In the genomic region with DNA sequence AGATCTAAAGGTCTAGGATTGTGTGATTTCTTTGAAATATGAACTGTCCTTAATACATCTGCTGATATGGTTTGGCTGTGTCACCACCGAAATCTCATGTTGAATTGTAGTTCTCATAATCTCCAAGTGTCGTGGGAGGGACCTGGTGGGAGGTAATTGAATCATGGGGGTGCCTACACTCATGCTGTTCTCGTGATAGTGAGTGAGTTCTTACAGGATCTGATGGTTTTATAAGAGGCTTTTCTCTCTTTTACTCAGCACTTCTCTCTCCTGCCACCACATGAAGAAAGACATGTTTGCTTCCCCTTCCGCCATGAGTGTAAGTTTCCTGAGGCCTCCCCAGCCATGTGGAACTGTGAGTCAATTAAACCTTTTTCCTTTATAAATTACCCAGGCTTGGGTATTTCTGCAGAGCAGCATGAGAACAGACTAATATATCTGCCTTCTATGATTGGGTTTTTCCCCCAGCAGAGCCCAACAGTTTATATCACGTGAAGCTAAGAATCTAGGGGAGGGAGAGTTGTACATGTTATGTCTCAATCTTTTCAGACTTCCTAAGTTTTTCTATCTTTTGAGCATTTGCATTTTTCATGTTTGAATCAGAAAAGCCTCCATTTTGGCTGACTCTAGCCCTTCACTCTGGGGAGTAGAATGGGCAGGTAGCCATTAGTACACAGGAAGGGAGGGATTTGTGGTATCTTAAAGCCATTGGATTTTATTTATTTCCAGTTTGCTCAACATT, we compare ENCODE assay signal across 15 cellular contexts. TPM values are rescaled to one million over a fixed set of nuclear protein-coding genes. Genes with fewer than 3 reads are reported as not detected.
DNase-seq lines count a peak whose midpoint lies in the region; ATAC-seq, FAIRE-seq and TF ChIP-seq lines count a peak whose summit lies in the region.
"Had no signal": no experiment of that assay in that cellular context is flagged by ENCODE, and none has a peak within 500 bp of the region (broad histone marks: within the 10 kb centered on the region; RNA-seq: fewer than 3 reads in every experiment).

No MANE protein-coding gene starts in this region.

- H3K27ac Mint-ChIP-seq in astrocyte (ENCODE audit: unreplicated experiment) = no peak overlapping the region
- no peak overlapping the region for H3K27ac Mint-ChIP-seq in neural progenitor cell
- H3K27ac Mint-ChIP-seq: activated naive CD8-positive, alpha-beta T cell treated with anti-CD3 and anti-CD28 coated beads, Interleukin-2, amount 10 ng/mL, durations not matched to agents 7 days and 5 days had no signal

- no peak overlapping the region for H3K9ac ChIP-seq in astrocyte (ENCODE audit: low read length)
- no peak overlapping the region for H3K9ac ChIP-seq in skeletal muscle satellite cell (ENCODE audit: low read depth, low read length)
- no peak overlapping the region for H3K9ac ChIP-seq in neural progenitor cell

- no peak overlapping the region for H2AFZ ChIP-seq in astrocyte (ENCODE audit: low read depth, low read length)
- H2AFZ ChIP-seq in neural progenitor cell (replicated peaks) = no peak overlapping the region

- intact Hi-C loops in mucosa of descending colon (cut with DNase I, micrococcal nuclease) = no loop called here

- no peak for ATAC-seq in mucosa of descending colon
- ATAC-seq in GM18907 (IDR thresholded peaks at IDR 0.05; ENCODE audit: unreplicated experiment) = no peak

- H3K4me1 Mint-ChIP-seq in astrocyte (ENCODE audit: low read depth, unreplicated experiment) = peaks cover 12% of the 10 kb centered on the region
- peaks cover 5% of the 10 kb centered on the region for H3K4me1 Mint-ChIP-seq in neural progenitor cell
- H3K4me1 Mint-ChIP-seq: activated naive CD8-positive, alpha-beta T cell treated with anti-CD3 and anti-CD28 coated beads, Interleukin-2, amount 10 ng/mL, durations not matched to agents 7 days and 5 days; IgD-negative memory B cell had no signal

- H3K9me3 ChIP-seq in astrocyte (ENCODE audit: insufficient read depth, low read depth, low read length) (no peaks in the 10 kb centered on the region), skeletal muscle satellite cell (replicated peaks; ENCODE audit: low read length) (no peaks in the 10 kb centered on the region), neural progenitor cell (ENCODE audit: low read depth) (peaks cover 7% of the 10 kb centered on the region), mucosa of descending colon (no peaks in the 10 kb centered on the region)

- H3K27me3 ChIP-seq in astrocyte (ENCODE audit: insufficient read depth, low read length) (no peaks in the 10 kb centered on the region), skeletal muscle satellite cell (ENCODE audit: control insufficient read depth, insufficient read depth, low read length) (no peaks in the 10 kb centered on the region), neural progenitor cell (no peaks in the 10 kb centered on the region)

- H3K4me1 ChIP-seq in astrocyte (ENCODE audit: insufficient read depth, low read length) (peaks cover 15% of the 10 kb centered on the region), skeletal muscle satellite cell (ENCODE audit: control insufficient read depth, insufficient read depth, low read length) (peaks cover 34% of the 10 kb centered on the region), neural progenitor cell (no peaks in the 10 kb centered on the region), mucosa of descending colon (ENCODE audit: low read depth) (no peaks in the 10 kb centered on the region)

- H3K36me3 Mint-ChIP-seq in astrocyte (ENCODE audit: low read depth, unreplicated experiment) = no peaks in the 10 kb centered on the region
- no peaks in the 10 kb centered on the region for H3K36me3 Mint-ChIP-seq in neural progenitor cell
- H3K36me3 Mint-ChIP-seq: IgD-negative memory B cell had no signal

- TF ChIP-seq CTCF in astrocyte (IDR thresholded peaks at IDR 0.05; ENCODE audit: insufficient read depth, low read depth, low read length) = no peak
- TF ChIP-seq CTCF in neural progenitor cell (IDR thresholded peaks at IDR 0.05) = no peak
- TF ChIP-seq CTCF in mucosa of descending colon (IDR thresholded peaks at IDR 0.05) = no peak

- H3K36me3 ChIP-seq in astrocyte (ENCODE audit: insufficient read depth, low read length) = no peaks in the 10 kb centered on the region
- no peaks in the 10 kb centered on the region for H3K36me3 ChIP-seq in skeletal muscle satellite cell (ENCODE audit: insufficient read depth, low read length)
- no peaks in the 10 kb centered on the region for H3K36me3 ChIP-seq in neural progenitor cell
- no peaks in the 10 kb centered on the region for H3K36me3 ChIP-seq in mucosa of descending colon (ENCODE audit: low read depth)

- no peak overlapping the region for H3K4me3 Mint-ChIP-seq in astrocyte (ENCODE audit: unreplicated experiment)
- no peak overlapping the region for H3K4me3 Mint-ChIP-seq in neural progenitor cell
- H3K4me3 Mint-ChIP-seq: activated naive CD8-positive, alpha-beta T cell treated with anti-CD3 and anti-CD28 coated beads, Interleukin-2, amount 10 ng/mL, durations not matched to agents 7 days and 5 days; IgD-negative memory B cell had no signal

- no peaks in the 10 kb centered on the region for H3F3A ChIP-seq in neural progenitor cell (ENCODE audit: low read depth)

- DNase-seq in CD1c-positive myeloid dendritic cell (ENCODE audit: extremely low spot score) (peak; percentile 72), H4 (ENCODE audit: low spot score) (peak; percentile 34), astrocyte (ENCODE audit: low read depth) (peak; percentile 39), neural progenitor cell (ENCODE audit: low spot score) (no peak), mucosa of descending colon (no peak), NCI-H446 treated with DMSO at 0.1 percent for 48 hours (lab: John Stamatoyannopoulos, UW) (no peak)
- DNase-seq: activated naive CD8-positive, alpha-beta T cell treated with anti-CD3 and anti-CD28 coated beads, Interleukin-2, amount 10 ng/mL, durations not matched to agents 7 days and 5 days; NCI-H510A treated with DMSO at 0.1 percent for 48 hours had no signal

- H3K9me3 Mint-ChIP-seq in astrocyte (ENCODE audit: unreplicated experiment) (peaks cover 1% of the 10 kb centered on the region), neural progenitor cell (peaks cover 9% of the 10 kb centered on the region)
- H3K9me3 Mint-ChIP-seq: IgD-negative memory B cell had no signal

- no peak overlapping the region for H3K4me2 ChIP-seq in astrocyte (ENCODE audit: low read length)
- peak overlapping the region; percentile 9 for H3K4me2 ChIP-seq in skeletal muscle satellite cell (ENCODE audit: low read length)
- no peak overlapping the region for H3K4me2 ChIP-seq in neural progenitor cell

- no peaks in the 10 kb centered on the region for H4K20me1 ChIP-seq in astrocyte (ENCODE audit: insufficient read depth, low read length)
- H4K20me1 ChIP-seq in neural progenitor cell (ENCODE audit: low read depth) = no peaks in the 10 kb centered on the region

- H3K27ac ChIP-seq in astrocyte (ENCODE audit: low read depth, low read length) (no peak overlapping the region), neural progenitor cell (no peak overlapping the region)
- H3K27ac ChIP-seq: epithelial cell of prostate had no signal

- H3K27me3 Mint-ChIP-seq in astrocyte (ENCODE audit: low read depth, unreplicated experiment) = no peaks in the 10 kb centered on the region
- H3K27me3 Mint-ChIP-seq in neural progenitor cell (ENCODE audit: insufficient read depth, low read depth) = peaks cover 4% of the 10 kb centered on the region

- peak; percentile 97 for FAIRE-seq in astrocyte (lab: Jason Lieb, UNC)

- H3K79me2 ChIP-seq in astrocyte (ENCODE audit: insufficient read depth, low read length) (no peaks in the 10 kb centered on the region), neural progenitor cell (ENCODE audit: low read depth) (no peaks in the 10 kb centered on the region)

- no peak overlapping the region for H3K4me3 ChIP-seq in astrocyte (ENCODE audit: insufficient read depth, low read depth, low read length)
- H3K4me3 ChIP-seq in skeletal muscle satellite cell (ENCODE audit: low read length) = no peak overlapping the region
- no peak overlapping the region for H3K4me3 ChIP-seq in neural progenitor cell
- H3K4me3 ChIP-seq in mucosa of descending colon = no peak overlapping the region

RNA-seq across cellular contexts. Expression of a gene that starts 58.9 kb away (rescaled TPM):
- 1.5 and 3.4 TPM in 2 replicates for total RNA-seq in H4 (2014; rRNA removed; shearing (Covaris generic))
- total RNA-seq in astrocyte (0.61 and 0.70 TPM in 2 replicates), neural progenitor cell (ENCODE audit: low replicate concordance) (not detected in 2 replicates), mucosa of descending colon (not detected)
- total RNA-seq in skeletal muscle satellite cell (2012; rRNA removed) = not detected in 2 replicates
- total RNA-seq: activated naive CD8-positive, alpha-beta T cell treated with anti-CD3 and anti-CD28 coated beads, Interleukin-2, amount 10 ng/mL, durations not matched to agents 7 days and 5 days; liver; renal cortical epithelial cell; subcutaneous adipose tissue had no signal

Comparison
In these comparisons a context has a peak if more than half of its experiments do, and no peak if none do; other contexts are left out.
1. DNase-seq: peak in CD1c-positive myeloid dendritic cell (single experiment), H4 (single experiment) and astrocyte (single experiment); none in neural progenitor cell (single experiment), mucosa of descending colon (0 of 3) and NCI-H446 treated with DMSO at 0.1 percent for 48 hours (single experiment).